17 cellular contexts compared by ENCODE assay signal in the genomic region with DNA sequence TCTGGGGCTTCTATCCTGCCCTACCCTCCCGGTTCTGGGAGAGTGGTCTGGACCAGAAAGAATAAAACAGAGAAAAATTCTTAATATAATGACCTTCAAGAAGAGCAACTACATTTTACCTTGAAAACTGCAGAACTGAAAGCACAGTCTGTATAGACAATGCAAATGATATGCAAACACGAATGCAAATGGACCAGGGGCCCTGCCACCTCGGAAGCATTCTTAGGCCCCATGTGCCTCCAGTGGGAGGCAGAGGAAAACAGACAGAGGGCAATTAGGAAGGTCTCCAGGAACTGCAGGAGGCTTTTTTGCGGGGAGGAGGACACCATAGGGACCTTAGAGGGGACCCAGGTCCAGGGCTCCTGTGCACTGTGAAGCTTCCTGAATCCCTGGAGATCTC. TPM values are rescaled to one million over a fixed set of nuclear protein-coding genes. Genes with fewer than 3 reads are reported as not detected.
DNase-seq lines count a peak whose midpoint lies in the region; ATAC-seq and TF ChIP-seq lines count a peak whose summit lies in the region.
"Had no signal": no experiment of that assay in that cellular context is flagged by ENCODE, and none has a peak within 500 bp of the region (broad histone marks: within the 10 kb centered on the region; RNA-seq: fewer than 3 reads in every experiment).

No MANE protein-coding gene starts in this region.

- H3K14ac ChIP-seq in neuronal stem cell (ENCODE audit: low read length), result no peak overlapping the region

- no CpG with 5 or more reads among the region's 4 CpGs for WGBS in neuronal stem cell (ENCODE audit: extremely low coverage in 2 of 2, insufficient read length in 2 of 2, insufficient replicate concordance in 1 of 2), 2 donors
- 67 to 77% methylated on average over 4 of the region's 4 CpGs for WGBS in testis, 2 donors

- H3K4me1 Mint-ChIP-seq in stimulated activated naive CD8-positive, alpha-beta T cell treated with anti-CD3 and anti-CD28 coated beads, Interleukin-15, amount 100 ng/mL, for 72 hours, result no peaks in the 10 kb centered on the region
- peaks cover 12% of the 10 kb centered on the region for H3K4me1 Mint-ChIP-seq in WTC11
- H3K4me1 Mint-ChIP-seq in naive thymus-derived CD8-positive, alpha-beta T cell, result no peaks in the 10 kb centered on the region

- H3K4me3 Mint-ChIP-seq in stimulated activated naive CD8-positive, alpha-beta T cell treated with anti-CD3 and anti-CD28 coated beads, Interleukin-15, amount 100 ng/mL, for 72 hours, result no peak overlapping the region
- H3K4me3 Mint-ChIP-seq in WTC11, result no peak overlapping the region
- H3K4me3 Mint-ChIP-seq in naive thymus-derived CD8-positive, alpha-beta T cell, result no peak overlapping the region
- H3K4me3 Mint-ChIP-seq: IgD-negative memory B cell had no signal

- H3K4me1 ChIP-seq in neuronal stem cell (ENCODE audit: control insufficient read depth in 2 of 2, insufficient read depth in 1 of 2, low read depth in 1 of 2, low read length in 2 of 2) (peaks cover 0 to 2% of the 10 kb centered on the region in 2 donors), testis (no peaks in the 10 kb centered on the region)
- H3K4me1 ChIP-seq: BLaER1, HAP-1 had no signal

- H3K36me3 Mint-ChIP-seq in WTC11, result no peaks in the 10 kb centered on the region
- H3K36me3 Mint-ChIP-seq in naive thymus-derived CD8-positive, alpha-beta T cell, result no peaks in the 10 kb centered on the region

- no peaks in the 10 kb centered on the region for H3K9me3 Mint-ChIP-seq in stimulated activated naive CD8-positive, alpha-beta T cell treated with anti-CD3 and anti-CD28 coated beads, Interleukin-15, amount 100 ng/mL, for 72 hours
- H3K9me3 Mint-ChIP-seq in WTC11, result no peaks in the 10 kb centered on the region
- H3K9me3 Mint-ChIP-seq in naive thymus-derived CD8-positive, alpha-beta T cell, result no peaks in the 10 kb centered on the region

- DNase-seq in stimulated activated naive CD8-positive, alpha-beta T cell treated with anti-CD3 and anti-CD28 coated beads, Interleukin-15, amount 100 ng/mL, for 72 hours, result no peak
- DNase-seq in stimulated activated naive CD8-positive, alpha-beta T cell treated with anti-CD3 and anti-CD28 coated beads, Interleukin-15, Interleukin-2, amounts not matched to agents 100 U/mL and 50 U/mL, for 24 hours, result no peak
- DNase-seq in NCI-H1048 (lab: John Stamatoyannopoulos, UW), result peak; percentile 80
- DNase-seq in WTC11 (ENCODE audit: low spot score), result no peak
- DNase-seq in neuronal stem cell (ENCODE audit: low spot score), result no peak
- no peak for DNase-seq in testis
- no peak for DNase-seq in naive thymus-derived CD8-positive, alpha-beta T cell
- DNase-seq: 8988T, AML-193, DMS79, EL, GM23248, KG1 had no signal

- POLR2A ChIA-PET in WTC11 (lab: Charles Lee), result no interaction called here
- POLR2A ChIA-PET in naive thymus-derived CD8-positive, alpha-beta T cell (lab: Charles Lee), result no interaction called here

- no peak overlapping the region for H3K4ac ChIP-seq in neuronal stem cell (ENCODE audit: low read length)

- no peak overlapping the region for H3K4me2 ChIP-seq in neuronal stem cell (ENCODE audit: insufficient read depth, low read length, poor library complexity, severe bottlenecking)
- H3K4me2 ChIP-seq: BLaER1 had no signal

- peak overlapping the region; percentile 23 for H3K18ac ChIP-seq in neuronal stem cell (ENCODE audit: low read length)

- no peak overlapping the region for H4K8ac ChIP-seq in neuronal stem cell (ENCODE audit: low read depth, low read length)

- intact Hi-C loops in testis (cut with DNase I; ENCODE audit: low total_unique reads), result no loop called here

- H3K23ac ChIP-seq in neuronal stem cell (ENCODE audit: low read depth, low read length, poor library complexity), result no peak overlapping the region

- CTCF ChIA-PET in WTC11 (lab: Charles Lee), result no interaction called here

- peaks cover 39% of the 10 kb centered on the region for H3K27me3 Mint-ChIP-seq in stimulated activated naive CD8-positive, alpha-beta T cell treated with anti-CD3 and anti-CD28 coated beads, Interleukin-15, amount 100 ng/mL, for 72 hours
- H3K27me3 Mint-ChIP-seq in WTC11 (ENCODE audit: low read depth), result peaks cover 3% of the 10 kb centered on the region; the same call in 1 of the 2 replicates
- H3K27me3 Mint-ChIP-seq in naive thymus-derived CD8-positive, alpha-beta T cell, result peaks cover 10 to 49% (median 24%) of the 10 kb centered on the region in 5 donors

- ATAC-seq in stimulated activated naive CD8-positive, alpha-beta T cell treated with anti-CD3 and anti-CD28 coated beads, Interleukin-15, amount 100 ng/mL, for 72 hours, result no peak
- ATAC-seq in stimulated activated naive CD8-positive, alpha-beta T cell treated with anti-CD3 and anti-CD28 coated beads, Interleukin-15, Interleukin-2, amounts not matched to agents 100 U/mL and 50 U/mL, for 24 hours, result no peak
- ATAC-seq in WTC11 (peak; percentile 55), HG02610 (IDR thresholded peaks at IDR 0.05; ENCODE audit: unreplicated experiment) (no peak)
- no peak for ATAC-seq in naive thymus-derived CD8-positive, alpha-beta T cell

- peak overlapping the region; percentile 4 for H2BK120ac ChIP-seq in neuronal stem cell (ENCODE audit: low read depth, low read length)

- H2BK15ac ChIP-seq in neuronal stem cell (ENCODE audit: low read length), result no peak overlapping the region

- H2BK5ac ChIP-seq in neuronal stem cell (ENCODE audit: low read length), result no peak overlapping the region

- no peak overlapping the region for H2AK5ac ChIP-seq in neuronal stem cell (ENCODE audit: low read depth, low read length)

- no peaks in the 10 kb centered on the region for H3K79me1 ChIP-seq in neuronal stem cell (ENCODE audit: low read depth, low read length)

- H4K91ac ChIP-seq in neuronal stem cell (ENCODE audit: low read depth, low read length, poor library complexity), result no peak overlapping the region

- peak overlapping the region; percentile 29 to 51 for H3K27ac Mint-ChIP-seq in stimulated activated naive CD8-positive, alpha-beta T cell treated with anti-CD3 and anti-CD28 coated beads, Interleukin-15, amount 100 ng/mL, for 72 hours
- H3K27ac Mint-ChIP-seq in WTC11, result no peak overlapping the region
- H3K27ac Mint-ChIP-seq in naive thymus-derived CD8-positive, alpha-beta T cell, result no peak overlapping the region

- H3K27me3 ChIP-seq in neuronal stem cell (ENCODE audit: control insufficient read depth in 3 of 3, insufficient read depth in 3 of 3, low read depth in 1 of 3, low read length in 3 of 3), result peaks cover 0 to 74% (median 2%) of the 10 kb centered on the region in 3 experiments
- no peaks in the 10 kb centered on the region for H3K27me3 ChIP-seq in testis
- H3K27me3 ChIP-seq: BLaER1 had no signal

- no peak overlapping the region for H2AFZ ChIP-seq in neuronal stem cell (ENCODE audit: low read length)
- H2AFZ ChIP-seq: GM23248 had no signal

- H3K36me3 ChIP-seq in neuronal stem cell (replicated peaks in 1 of 2; ENCODE audit: control insufficient read depth in 2 of 2, insufficient read depth in 2 of 2, low read length in 2 of 2) (no peaks in the 10 kb centered on the region), testis (ENCODE audit: low read depth, missing control alignments) (no peaks in the 10 kb centered on the region)
- H3K36me3 ChIP-seq: BLaER1, HAP-1 had no signal

- H3K27ac ChIP-seq in neuronal stem cell (replicated peaks; ENCODE audit: low read length), result no peak overlapping the region
- H3K27ac ChIP-seq in testis, result no peak overlapping the region
- H3K27ac ChIP-seq: BLaER1, GM23248 had no signal

- no peak for TF ChIP-seq POLR2A in testis (IDR thresholded peaks at IDR 0.05)

- H3K9me3 ChIP-seq in neuronal stem cell (replicated peaks in 1 of 2; ENCODE audit: control insufficient read depth in 2 of 2, insufficient read depth in 1 of 2, low read depth in 1 of 2, low read length in 2 of 2) (peaks cover 0 to 2% of the 10 kb centered on the region in 2 donors), testis (no peaks in the 10 kb centered on the region)
- H3K9me3 ChIP-seq: BLaER1, HAP-1 had no signal

- H3K9ac ChIP-seq in neuronal stem cell (ENCODE audit: low read depth, low read length, poor library complexity), result no peak overlapping the region
- H3K9ac ChIP-seq: BLaER1, GM23248 had no signal

- H3K4me3 ChIP-seq in neuronal stem cell (ENCODE audit: low read length in 2 of 2) (no peak overlapping the region), testis (no peak overlapping the region)
- H3K4me3 ChIP-seq: BLaER1, GM23248, HAP-1 had no signal

- no peak overlapping the region for H2BK12ac ChIP-seq in neuronal stem cell (ENCODE audit: low read length)

- no peak for TF ChIP-seq CTCF in WTC11 (IDR thresholded peaks at IDR 0.05)
- TF ChIP-seq CTCF in testis (IDR thresholded peaks at IDR 0.05), result no peak

TF ChIP-seq in WTC11, 78 proteins besides CTCF, POLR2A, EP300 and RAD21 (continues in another document):
- TF ChIP-seq, protein P1, sequence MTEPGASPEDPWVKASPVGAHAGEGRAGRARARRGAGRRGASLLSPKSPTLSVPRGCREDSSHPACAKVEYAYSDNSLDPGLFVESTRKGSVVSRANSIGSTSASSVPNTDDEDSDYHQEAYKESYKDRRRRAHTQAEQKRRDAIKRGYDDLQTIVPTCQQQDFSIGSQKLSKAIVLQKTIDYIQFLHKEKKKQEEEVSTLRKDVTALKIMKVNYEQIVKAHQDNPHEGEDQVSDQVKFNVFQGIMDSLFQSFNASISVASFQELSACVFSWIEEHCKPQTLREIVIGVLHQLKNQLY (CRISPR knock-in tag; IDR thresholded peaks at IDR 0.05), result no peak
- TF ChIP-seq NFYB (CRISPR knock-in tag; conservative IDR thresholded peaks at IDR 0.05; ENCODE audit: low read depth), result no peak
- TF ChIP-seq OVOL2 (CRISPR knock-in tag; IDR thresholded peaks at IDR 0.05; ENCODE audit: borderline replicate concordance), result no peak

RNA-seq across cellular contexts. Expression of gene MEGF11, which starts 12.2 kb away (rescaled TPM):
- total RNA-seq in WTC11 (2021) (2.7 to 3.3 TPM (median 2.7 TPM) in 3 replicates), testis (1 to 10 TPM; 4.5 to 8.6 TPM)
- 0.32 TPM for polyA plus RNA-seq in neuronal stem cell (2013, experiment 1 of 2)
- polyA plus RNA-seq in neuronal stem cell (2013, experiment 2 of 2), result 0.51 TPM
- polyA plus RNA-seq in testis (ENCODE audit: insufficient read depth, low read depth, low replicate concordance), result 18.7 TPM
- total RNA-seq in naive thymus-derived CD8-positive, alpha-beta T cell, result not detected
- polyA plus RNA-seq in naive thymus-derived CD8-positive, alpha-beta T cell, result not detected
- total RNA-seq: GM23248 had no signal

RNA-seq across cellular contexts. Expression of gene DIS3L, which starts 52.1 kb away (rescaled TPM):
- total RNA-seq in WTC11 (2021) (32.8 to 35.4 TPM (median 32.9 TPM) in 3 replicates), testis (10 to 100 TPM; 48.7 to 51.8 TPM)
- 7.7 TPM for polyA plus RNA-seq in neuronal stem cell (2013, experiment 1 of 2)
- 7.9 TPM for polyA plus RNA-seq in neuronal stem cell (2013, experiment 2 of 2)
- 46.3 TPM for polyA plus RNA-seq in testis (ENCODE audit: insufficient read depth, low read depth, low replicate concordance)
- 10 to 100 TPM; 39.8 to 41.0 TPM for total RNA-seq in naive thymus-derived CD8-positive, alpha-beta T cell
- polyA plus RNA-seq in naive thymus-derived CD8-positive, alpha-beta T cell, result 10 to 100 TPM; 25.5 to 41.0 (median 27.0) TPM

Comparison
In these comparisons a context has a peak if more than half of its experiments do, and no peak if none do; other contexts are left out.
1. H3K27ac Mint-ChIP-seq: peak in stimulated activated naive CD8-positive, alpha-beta T cell treated with anti-CD3 and anti-CD28 coated beads, Interleukin-15, amount 100 ng/mL, for 72 hours (2 of 2); none in WTC11 (single experiment) and naive thymus-derived CD8-positive, alpha-beta T cell (0 of 10).